ENCODE assay signal across 8 cellular contexts in genomic region chr1:2322065-2322571, GRCh38.
DNase-seq lines count a peak whose midpoint lies in the region; ATAC-seq and TF ChIP-seq lines count a peak whose summit lies in the region.

No MANE protein-coding gene starts in this region.

- peak overlapping the region in 5 of 10 donors; percentile 40 to 80 (median 56) for H3K27ac Mint-ChIP-seq in naive thymus-derived CD8-positive, alpha-beta T cell
- no peak overlapping the region for H3K27ac Mint-ChIP-seq in activated T-cell treated with anti-CD3 and anti-CD28 coated beads, Interleukin-2, amount 50 U/mL, for 24 hours

- no peak overlapping the region for H3K4me3 Mint-ChIP-seq in naive thymus-derived CD8-positive, alpha-beta T cell
- no peak overlapping the region for H3K4me3 Mint-ChIP-seq in activated T-cell treated with anti-CD3 and anti-CD28 coated beads, Interleukin-2, amount 50 U/mL, for 24 hours

- H3K4me3 ChIP-seq in AG04449 (ENCODE audit: low read depth, low read length), result no peak overlapping the region
- H3K4me3 ChIP-seq in fibroblast of villous mesenchyme (ENCODE audit: low read depth, low read length), result no peak overlapping the region

- peaks cover 1 to 17% (median 9%) of the 10 kb centered on the region in 5 donors for H3K27me3 Mint-ChIP-seq in naive thymus-derived CD8-positive, alpha-beta T cell
- H3K27me3 Mint-ChIP-seq in activated T-cell treated with anti-CD3 and anti-CD28 coated beads, Interleukin-2, amount 50 U/mL, for 24 hours, result no peaks in the 10 kb centered on the region

- TF ChIP-seq CTCF in AG04449 (IDR thresholded peaks at IDR 0.05; ENCODE audit: insufficient read depth, low read length, missing control alignments), result peak; percentile 34
- TF ChIP-seq CTCF in fibroblast of villous mesenchyme (IDR thresholded peaks at IDR 0.05; ENCODE audit: insufficient read depth, low read depth, low read length), result peak; percentile 20

- H3K4me1 Mint-ChIP-seq in naive thymus-derived CD8-positive, alpha-beta T cell, result peaks cover 8 to 20% (median 14%) of the 10 kb centered on the region in 4 donors
- H3K4me1 Mint-ChIP-seq in activated T-cell treated with anti-CD3 and anti-CD28 coated beads, Interleukin-2, amount 50 U/mL, for 24 hours (ENCODE audit: low read depth), result peaks cover 3% of the 10 kb centered on the region

- POLR2A ChIA-PET in AG04449 (lab: Yijun Ruan, JAX), result interaction anchor here (1.0 kb wide), 2 partner anchors 93 to 95 kb away, joined by 3 to 6 read pairs; no protein-coding TSS in a partner anchor
- POLR2A ChIA-PET in naive thymus-derived CD8-positive, alpha-beta T cell (lab: Charles Lee), result no interaction called here

- no peaks in the 10 kb centered on the region for H3K36me3 Mint-ChIP-seq in naive thymus-derived CD8-positive, alpha-beta T cell
- no peaks in the 10 kb centered on the region for H3K36me3 Mint-ChIP-seq in activated T-cell treated with anti-CD3 and anti-CD28 coated beads, Interleukin-2, amount 50 U/mL, for 24 hours (ENCODE audit: low read depth)

- CTCF ChIA-PET in AG04449 (lab: Yijun Ruan, JAX), result interaction anchor here (1.0 to 3.9 kb wide), 5 partner anchors 11 to 88 kb away, joined by 3 to 16 read pairs (median 4); no protein-coding TSS in a partner anchor

- DNase-seq in AG04449 (ENCODE audit: low read depth, low spot score) (peak; percentile 54), RPMI7951 (ENCODE audit: low read depth) (peak; percentile 83), fibroblast of villous mesenchyme (ENCODE audit: low read depth) (peak; percentile 94), SIG-M5 (lab: John Stamatoyannopoulos, UW) (no peak), NCI-H187 treated with DMSO at 0.1 percent for 48 hours (lab: John Stamatoyannopoulos, UW) (no peak), NCI-H2171 (lab: John Stamatoyannopoulos, UW) (no peak)
- DNase-seq in naive thymus-derived CD8-positive, alpha-beta T cell, result peak in 1 of 10 donors; percentile 28
- DNase-seq in activated T-cell treated with anti-CD3 and anti-CD28 coated beads, Interleukin-2, amount 50 U/mL, for 24 hours, result no peak

- H3K9me3 Mint-ChIP-seq in naive thymus-derived CD8-positive, alpha-beta T cell, result no peaks in the 10 kb centered on the region
- no peaks in the 10 kb centered on the region for H3K9me3 Mint-ChIP-seq in activated T-cell treated with anti-CD3 and anti-CD28 coated beads, Interleukin-2, amount 50 U/mL, for 24 hours

- peak; percentile 44 to 57 for ATAC-seq in naive thymus-derived CD8-positive, alpha-beta T cell

Comparison
In these comparisons a context has a peak if more than half of its experiments do, and no peak if none do; other contexts are left out.
1. DNase-seq: peak in AG04449 (single experiment), RPMI7951 (single experiment) and fibroblast of villous mesenchyme (single experiment); none in SIG-M5 (single experiment), activated T-cell treated with anti-CD3 and anti-CD28 coated beads, Interleukin-2, amount 50 U/mL, for 24 hours (single experiment), NCI-H187 treated with DMSO at 0.1 percent for 48 hours (single experiment) and NCI-H2171 (single experiment).